ENCODE assay signal across 1 cellular context in the genomic region with DNA sequence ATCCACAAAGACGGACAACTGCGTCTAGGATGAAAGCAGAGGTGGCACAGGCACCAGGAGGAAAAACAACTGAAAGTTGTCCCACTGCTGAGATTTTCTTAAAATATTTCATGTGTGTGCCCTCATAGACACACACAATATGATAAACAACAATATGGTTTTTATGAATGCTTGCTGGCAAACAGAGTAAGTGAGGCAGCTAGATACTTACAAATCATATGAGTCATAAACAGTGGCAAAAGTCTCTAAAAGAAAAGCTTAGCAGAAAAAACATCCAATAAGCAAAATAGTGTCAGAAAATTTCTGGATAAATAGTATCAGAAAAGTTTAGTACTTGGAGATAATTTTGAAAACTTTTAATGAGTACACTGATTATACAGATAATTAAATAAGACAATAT.
TF ChIP-seq lines count a peak whose summit lies in the region.

No MANE protein-coding gene starts in this region.

TF ChIP-seq in SK-N-SH treated with all-trans-retinoic acid at 6 μM for 48 hours, 23 proteins besides CTCF, POLR2A, EP300 and RAD21 (continued from another document):
- no peak for TF ChIP-seq CSRNP3 (CRISPR knock-in tag; IDR thresholded peaks at IDR 0.05)
- no peak for TF ChIP-seq TOX (CRISPR knock-in tag; IDR thresholded peaks at IDR 0.05; ENCODE audit: borderline replicate concordance)
- no peak for TF ChIP-seq ZNF8 (CRISPR knock-in tag; IDR thresholded peaks at IDR 0.05)
- no peak for TF ChIP-seq RARB (CRISPR knock-in tag; IDR thresholded peaks at IDR 0.05)
- TF ChIP-seq GLIS3 (CRISPR knock-in tag; IDR thresholded peaks at IDR 0.05), result no peak
